In genomic region chr10:128087884-128088695, GRCh38 we compare ENCODE assay signal across 11 cellular contexts. TPM values are rescaled to one million over a fixed set of nuclear protein-coding genes. Genes with fewer than 3 reads are reported as not detected.
DNase-seq lines count a peak whose midpoint lies in the region; ATAC-seq and TF ChIP-seq lines count a peak whose summit lies in the region.
"Had no signal": no experiment of that assay in that cellular context is flagged by ENCODE, and none has a peak within 500 bp of the region (broad histone marks: within the 10 kb centered on the region; RNA-seq: fewer than 3 reads in every experiment).

No MANE protein-coding gene starts in this region.

- no peaks in the 10 kb centered on the region for H3K27me3 Mint-ChIP-seq in activated CD4-positive, alpha-beta T cell treated with anti-CD3 and anti-CD28 coated beads for 36 hours

- peaks cover 1% of the 10 kb centered on the region for H3K4me1 Mint-ChIP-seq in activated CD4-positive, alpha-beta T cell treated with anti-CD3 and anti-CD28 coated beads for 36 hours
- no peaks in the 10 kb centered on the region for H3K4me1 Mint-ChIP-seq in stimulated activated effector memory CD8-positive, alpha-beta T cell treated with anti-CD3 and anti-CD28 coated beads, Interleukin-12 subunit alpha, Interleukin-12 subunit beta, amount 100 ng/mL, for 72 hours

- WGBS in smooth muscle cell (ENCODE audit: low lambda C conversion rate), result 79% methylated on average over 12 of the region's 12 CpGs
- 32 to 34% (median 32%) methylated on average over 12 of the region's 12 CpGs for WGBS in psoas muscle, 3 donors

- H3K79me2 ChIP-seq in OCI-LY1 (ENCODE audit: insufficient read depth, low read length) (no peaks in the 10 kb centered on the region), smooth muscle cell (ENCODE audit: low read depth) (no peaks in the 10 kb centered on the region)

- TF ChIP-seq CTCF in OCI-LY1 (IDR thresholded peaks at IDR 0.05; ENCODE audit: low read length), result peak; percentile 46; the same call in 1 of the 2 replicates
- TF ChIP-seq CTCF in epithelial cell of esophagus (IDR thresholded peaks at IDR 0.05; ENCODE audit: insufficient read depth, low read depth, low read length, missing control alignments), result peak; percentile 31
- TF ChIP-seq CTCF in smooth muscle cell (IDR thresholded peaks at IDR 0.05; ENCODE audit: borderline replicate concordance, insufficient read depth, poor library complexity, severe bottlenecking), result no peak
- TF ChIP-seq CTCF in psoas muscle (IDR thresholded peaks at IDR 0.05), result no peak

- H3K9me3 Mint-ChIP-seq in activated CD4-positive, alpha-beta T cell treated with anti-CD3 and anti-CD28 coated beads for 36 hours (ENCODE audit: low read depth), result no peaks in the 10 kb centered on the region
- no peaks in the 10 kb centered on the region for H3K9me3 Mint-ChIP-seq in stimulated activated effector memory CD8-positive, alpha-beta T cell treated with anti-CD3 and anti-CD28 coated beads, Interleukin-12 subunit alpha, Interleukin-12 subunit beta, amount 100 ng/mL, for 72 hours

- H3K9me2 ChIP-seq in OCI-LY1 (ENCODE audit: low read depth, low read length), result no peaks in the 10 kb centered on the region

- H3K9me3 ChIP-seq in OCI-LY1 (ENCODE audit: low read length), result no peaks in the 10 kb centered on the region
- no peaks in the 10 kb centered on the region for H3K9me3 ChIP-seq in smooth muscle cell (replicated peaks; ENCODE audit: low read depth)
- no peaks in the 10 kb centered on the region for H3K9me3 ChIP-seq in psoas muscle
- H3K9me3 ChIP-seq: BLaER1 treated with 17β-estradiol and CSF1 and Interleukin-3, amounts not matched to agents 10 nM and 100 nM; ovary had no signal

- no peak overlapping the region for H3K9ac ChIP-seq in OCI-LY1 (ENCODE audit: low read length)
- H3K9ac ChIP-seq in smooth muscle cell (ENCODE audit: low read depth), result no peak overlapping the region
- H3K9ac ChIP-seq: BLaER1 treated with 17β-estradiol and CSF1 and Interleukin-3, amounts not matched to agents 10 nM and 100 nM had no signal

- H3K27ac ChIP-seq in OCI-LY1 (ENCODE audit: low read depth, low read length, poor library complexity, severe bottlenecking) (no peak overlapping the region), smooth muscle cell (ENCODE audit: low read depth) (no peak overlapping the region), psoas muscle (no peak overlapping the region)
- H3K27ac ChIP-seq: BLaER1 treated with 17β-estradiol and CSF1 and Interleukin-3, amounts not matched to agents 10 nM and 100 nM; ovary had no signal

- H3K4me3 Mint-ChIP-seq in activated CD4-positive, alpha-beta T cell treated with anti-CD3 and anti-CD28 coated beads for 36 hours, result no peak overlapping the region
- H3K4me3 Mint-ChIP-seq in stimulated activated effector memory CD8-positive, alpha-beta T cell treated with anti-CD3 and anti-CD28 coated beads, Interleukin-12 subunit alpha, Interleukin-12 subunit beta, amount 100 ng/mL, for 72 hours, result no peak overlapping the region

- peaks cover 8% of the 10 kb centered on the region for H3K4me1 ChIP-seq in OCI-LY1 (ENCODE audit: insufficient read depth, low read length, severe bottlenecking)
- H3K4me1 ChIP-seq in smooth muscle cell (ENCODE audit: low read depth), result no peaks in the 10 kb centered on the region
- no peaks in the 10 kb centered on the region for H3K4me1 ChIP-seq in psoas muscle

- intact Hi-C loops in activated CD4-positive, alpha-beta T cell treated with anti-CD3 and anti-CD28 coated beads for 36 hours (cut with DNase I, micrococcal nuclease), result no loop called here
- intact Hi-C loops in psoas muscle (cut with DNase I), result no loop called here

- H3K27me3 ChIP-seq in OCI-LY1 (ENCODE audit: insufficient read depth, low read length) (no peaks in the 10 kb centered on the region; the same call in 1 of the 2 replicates), smooth muscle cell (ENCODE audit: low read depth) (no peaks in the 10 kb centered on the region), psoas muscle (ENCODE audit: insufficient read depth in 3 of 3, low read length in 2 of 3) (peaks cover 0 to 14% (median 2%) of the 10 kb centered on the region in 3 donors)
- H3K27me3 ChIP-seq: BLaER1 treated with 17β-estradiol and CSF1 and Interleukin-3, amounts not matched to agents 10 nM and 100 nM; ovary had no signal

- H3K4me2 ChIP-seq in OCI-LY1 (ENCODE audit: low read length), result no peak overlapping the region
- H3K4me2 ChIP-seq in smooth muscle cell, result no peak overlapping the region

- H3K36me3 ChIP-seq in OCI-LY1 (ENCODE audit: insufficient read depth, low read length) (no peaks in the 10 kb centered on the region), smooth muscle cell (ENCODE audit: low read depth) (no peaks in the 10 kb centered on the region), psoas muscle (ENCODE audit: insufficient read depth in 1 of 2, low read depth in 1 of 2) (peaks cover 0 to 4% of the 10 kb centered on the region in 2 donors)
- H3K36me3 ChIP-seq: ovary had no signal

- H3K36me3 Mint-ChIP-seq in activated CD4-positive, alpha-beta T cell treated with anti-CD3 and anti-CD28 coated beads for 36 hours (ENCODE audit: low read depth), result peaks cover 2% of the 10 kb centered on the region
- peaks cover 36% of the 10 kb centered on the region for H3K36me3 Mint-ChIP-seq in stimulated activated effector memory CD8-positive, alpha-beta T cell treated with anti-CD3 and anti-CD28 coated beads, Interleukin-12 subunit alpha, Interleukin-12 subunit beta, amount 100 ng/mL, for 72 hours

- no peaks in the 10 kb centered on the region for H4K20me1 ChIP-seq in OCI-LY1 (ENCODE audit: insufficient read depth, low read length)
- no peaks in the 10 kb centered on the region for H4K20me1 ChIP-seq in smooth muscle cell (ENCODE audit: low read depth)

- H3F3A ChIP-seq in OCI-LY1 (ENCODE audit: insufficient read depth, low read length) (no peaks in the 10 kb centered on the region), smooth muscle cell (ENCODE audit: low read depth) (no peaks in the 10 kb centered on the region)

- H3K4me3 ChIP-seq in OCI-LY1 (ENCODE audit: low read depth, low read length, poor library complexity, severe bottlenecking) (no peak overlapping the region), epithelial cell of esophagus (ENCODE audit: low read length) (no peak overlapping the region), smooth muscle cell (no peak overlapping the region), psoas muscle (no peak overlapping the region)
- H3K4me3 ChIP-seq: BLaER1 treated with 17β-estradiol and CSF1 and Interleukin-3, amounts not matched to agents 10 nM and 100 nM; ovary had no signal

- CTCF ChIA-PET in activated CD4-positive, alpha-beta T cell treated with anti-CD3 and anti-CD28 coated beads for 36 hours (lab: Charles Lee), result interaction anchor here (1.6 kb wide), 1 partner anchor 51 kb away, joined by 3 read pairs; no protein-coding TSS in a partner anchor

- POLR2A ChIA-PET in activated CD4-positive, alpha-beta T cell treated with anti-CD3 and anti-CD28 coated beads for 36 hours (lab: Charles Lee), result no interaction called here

- H2AFZ ChIP-seq in OCI-LY1 (ENCODE audit: low read length), result no peak overlapping the region
- H2AFZ ChIP-seq in smooth muscle cell (ENCODE audit: low read depth), result no peak overlapping the region

- peak; percentile 72 for ATAC-seq in activated CD4-positive, alpha-beta T cell treated with anti-CD3 and anti-CD28 coated beads for 36 hours
- peak; percentile 47 for ATAC-seq in stimulated activated effector memory CD8-positive, alpha-beta T cell treated with anti-CD3 and anti-CD28 coated beads, Interleukin-12 subunit alpha, Interleukin-12 subunit beta, amount 100 ng/mL, for 72 hours
- no peak for ATAC-seq in psoas muscle

- peak; percentile 37 for DNase-seq in activated CD4-positive, alpha-beta T cell treated with anti-CD3 and anti-CD28 coated beads for 36 hours
- no peak for DNase-seq in activated CD4-positive, alpha-beta T cell treated with anti-CD3 and anti-CD28 coated beads, Interleukin-2, amount 50 U/mL, for 1 hour
- peak; percentile 27 for DNase-seq in epithelial cell of esophagus (ENCODE audit: low read depth)
- no peak for DNase-seq in stimulated activated effector memory CD8-positive, alpha-beta T cell treated with anti-CD3 and anti-CD28 coated beads, Interleukin-12 subunit alpha, Interleukin-12 subunit beta, amount 100 ng/mL, for 72 hours (ENCODE audit: low spot score in 2 of 2)
- no peak for DNase-seq in smooth muscle cell (lab: John Stamatoyannopoulos, UW; ENCODE audit: unreplicated experiment)
- DNase-seq in psoas muscle, result no peak
- DNase-seq in activated T-cell treated with anti-CD3 and anti-CD28 coated beads, Interleukin-2, amount 50 U/mL, for 1 hour, result no peak
- DNase-seq: NCI-H1694, ovary had no signal

- no peak overlapping the region for H3K27ac Mint-ChIP-seq in activated CD4-positive, alpha-beta T cell treated with anti-CD3 and anti-CD28 coated beads for 36 hours
- H3K27ac Mint-ChIP-seq in stimulated activated effector memory CD8-positive, alpha-beta T cell treated with anti-CD3 and anti-CD28 coated beads, Interleukin-12 subunit alpha, Interleukin-12 subunit beta, amount 100 ng/mL, for 72 hours, result no peak overlapping the region

RNA-seq across cellular contexts. Expression of gene MKI67, which starts 38.1 kb away (rescaled TPM):
- 100 to 1,000 TPM; 234 to 244 TPM for total RNA-seq in activated CD4-positive, alpha-beta T cell treated with anti-CD3 and anti-CD28 coated beads for 36 hours
- 10.8 and 13.0 TPM in 2 replicates for total RNA-seq in smooth muscle cell
- 7.9 and 10.3 TPM in 2 replicates for polyA plus RNA-seq in smooth muscle cell
- total RNA-seq in psoas muscle, result under 1 TPM; 0.02 to 0.84 (median 0.31) TPM
- under 1 TPM in 2 of 3 donors, not detected in 1; 0.06 to 0.07 TPM for polyA plus RNA-seq in psoas muscle

Comparison
In these comparisons a context has a peak if more than half of its experiments do, and no peak if none do; other contexts are left out.
1. DNase-seq: peak in activated CD4-positive, alpha-beta T cell treated with anti-CD3 and anti-CD28 coated beads for 36 hours (single experiment) and epithelial cell of esophagus (single experiment); none in activated CD4-positive, alpha-beta T cell treated with anti-CD3 and anti-CD28 coated beads, Interleukin-2, amount 50 U/mL, for 1 hour (single experiment), stimulated activated effector memory CD8-positive, alpha-beta T cell treated with anti-CD3 and anti-CD28 coated beads, Interleukin-12 subunit alpha, Interleukin-12 subunit beta, amount 100 ng/mL, for 72 hours (0 of 2), smooth muscle cell (single experiment), psoas muscle (0 of 2) and activated T-cell treated with anti-CD3 and anti-CD28 coated beads, Interleukin-2, amount 50 U/mL, for 1 hour (single experiment).
2. ATAC-seq: peak in activated CD4-positive, alpha-beta T cell treated with anti-CD3 and anti-CD28 coated beads for 36 hours (single experiment) and stimulated activated effector memory CD8-positive, alpha-beta T cell treated with anti-CD3 and anti-CD28 coated beads, Interleukin-12 subunit alpha, Interleukin-12 subunit beta, amount 100 ng/mL, for 72 hours (single experiment); none in psoas muscle (0 of 4).
3. CTCF ChIP-seq: peak in OCI-LY1 (single experiment) and epithelial cell of esophagus (single experiment); none in smooth muscle cell (single experiment) and psoas muscle (single experiment).
4. RNA of gene MKI67, which starts 38.1 kb away (total RNA-seq): 234 to 244 TPM in activated CD4-positive, alpha-beta T cell treated with anti-CD3 and anti-CD28 coated beads for 36 hours; 10.8 to 13.0 TPM in smooth muscle cell and 0.02 to 0.84 TPM in psoas muscle; every median in the first group is over 10 times any median in the second.